ENCODE assay signal across 8 cellular contexts in genomic region chr2:113754989-113755689, GRCh38. TPM values are rescaled to one million over a fixed set of nuclear protein-coding genes. Genes with fewer than 3 reads are reported as not detected.
DNase-seq lines count a peak whose midpoint lies in the region; ATAC-seq and TF ChIP-seq lines count a peak whose summit lies in the region.

No MANE protein-coding gene starts in this region.

- no peak overlapping the region for H4K8ac ChIP-seq in trophoblast cell (ENCODE audit: low read depth, low read length)

- H3K27ac ChIP-seq in Peyer's patch (peak overlapping the region in 3 of 4 donors; percentile 94 to 99 (median 94)), esophagus squamous epithelium (peak overlapping the region; percentile 97 to 98 (median 97)), trophoblast cell (ENCODE audit: low read depth, low read length) (no peak overlapping the region)

- no peak overlapping the region for H3K18ac ChIP-seq in trophoblast cell (ENCODE audit: low read length)

- no peak overlapping the region for H2BK12ac ChIP-seq in trophoblast cell (ENCODE audit: low read length)

- H2AK5ac ChIP-seq in trophoblast cell (ENCODE audit: low read length) = no peak overlapping the region

- H3K27me3 ChIP-seq in Peyer's patch = no peaks in the 10 kb centered on the region
- no peaks in the 10 kb centered on the region for H3K27me3 ChIP-seq in esophagus squamous epithelium
- H3K27me3 ChIP-seq in trophoblast cell (ENCODE audit: insufficient read depth, low read length) = no peaks in the 10 kb centered on the region

- H3K9ac ChIP-seq in trophoblast cell (ENCODE audit: low read length) = no peak overlapping the region

- H3K23ac ChIP-seq in trophoblast cell (ENCODE audit: low read length) = no peak overlapping the region

- no peak overlapping the region for H3K14ac ChIP-seq in trophoblast cell (ENCODE audit: low read length)

- TF ChIP-seq CTCF in Peyer's patch (IDR thresholded peaks at IDR 0.05) (no peak), esophagus squamous epithelium (IDR thresholded peaks at IDR 0.05) (no peak)

- DNase-seq in DMS79 treated with DMSO at 0.1 percent for 48 hours (lab: John Stamatoyannopoulos, UW) (peak; percentile 47), DMS79 (lab: John Stamatoyannopoulos, UW) (no peak), Peyer's patch (no peak), esophagus squamous epithelium (lab: John Stamatoyannopoulos, UW) (no peak), trophoblast cell (peak in 1 of 2 donors; percentile 45)

- peaks cover 6% of the 10 kb centered on the region for H3K79me2 ChIP-seq in trophoblast cell (ENCODE audit: control insufficient read depth, insufficient read depth, low read length, poor library complexity)

- intact Hi-C loops in esophagus squamous epithelium (cut with DNase I) = no loop called here

- H3K9me3 ChIP-seq in Peyer's patch (no peaks in the 10 kb centered on the region), esophagus squamous epithelium (no peaks in the 10 kb centered on the region), trophoblast cell (ENCODE audit: insufficient read depth, low read depth, low read length) (no peaks in the 10 kb centered on the region)

- TF ChIP-seq POLR2A in Peyer's patch (IDR thresholded peaks at IDR 0.05) = peak in 1 of 2 donors; percentile 26
- TF ChIP-seq POLR2A in esophagus squamous epithelium (IDR thresholded peaks at IDR 0.05) = no peak

- H3K4me3 ChIP-seq in Peyer's patch = peak overlapping the region; percentile 87 to 100 (median 89)
- peak overlapping the region; percentile 89 to 95 (median 94) for H3K4me3 ChIP-seq in esophagus squamous epithelium
- no peak overlapping the region for H3K4me3 ChIP-seq in trophoblast cell (ENCODE audit: low read depth, low read length)

- H3K4me1 ChIP-seq in Peyer's patch (peaks cover 0 to 4% (median 0%) of the 10 kb centered on the region in 4 donors), esophagus squamous epithelium (peaks cover 3 to 28% (median 16%) of the 10 kb centered on the region in 3 donors), trophoblast cell (ENCODE audit: control insufficient read depth in 1 of 2, insufficient read depth in 2 of 2, low read length in 2 of 2) (no peaks in the 10 kb centered on the region)

- no peak overlapping the region for H2AFZ ChIP-seq in trophoblast cell (ENCODE audit: insufficient read depth, low read length, poor library complexity)

- H2BK120ac ChIP-seq in trophoblast cell (ENCODE audit: insufficient read depth, low read length, poor library complexity) = no peak overlapping the region

- H3K4me2 ChIP-seq in trophoblast cell (ENCODE audit: low read length) = peak overlapping the region; percentile 72

- no peak overlapping the region for H3K4ac ChIP-seq in trophoblast cell (ENCODE audit: low read depth, low read length)

- H4K91ac ChIP-seq in trophoblast cell (ENCODE audit: low read depth, low read length) = no peak overlapping the region

- H2BK5ac ChIP-seq in trophoblast cell (ENCODE audit: low read depth, low read length, poor library complexity) = no peak overlapping the region

- no peak overlapping the region for H4K12ac ChIP-seq in trophoblast cell (ENCODE audit: low read depth, low read length)

- no peak for ATAC-seq in HG03025 (IDR thresholded peaks at IDR 0.05; ENCODE audit: low FRiP score, unreplicated experiment)
- no peak for ATAC-seq in GM19455 (IDR thresholded peaks at IDR 0.05; ENCODE audit: unreplicated experiment)
- ATAC-seq in GM21381 (IDR thresholded peaks at IDR 0.05; ENCODE audit: unreplicated experiment) = no peak

- H3K36me3 ChIP-seq in Peyer's patch = peaks cover 0 to 4% (median 0%) of the 10 kb centered on the region in 3 donors
- H3K36me3 ChIP-seq in esophagus squamous epithelium = peaks cover 0 to 25% (median 0%) of the 10 kb centered on the region in 3 donors
- H3K36me3 ChIP-seq in trophoblast cell (ENCODE audit: control insufficient read depth in 1 of 2, insufficient read depth in 2 of 2, low read length in 2 of 2) = peaks cover 4 to 8% of the 10 kb centered on the region in 2 experiments

- 11 to 12% methylated on average over 10 of the region's 10 CpGs for WGBS in esophagus squamous epithelium, 2 donors
- WGBS in trophoblast cell (ENCODE audit: extremely low coverage, insufficient coverage, insufficient read length) = no CpG with 5 or more reads among the region's 10 CpGs

- peaks cover 8% of the 10 kb centered on the region for H3K79me1 ChIP-seq in trophoblast cell (ENCODE audit: low read length)

RNA-seq across cellular contexts. Expression of gene SLC35F5, which starts 1.3 kb away (rescaled TPM):
- total RNA-seq in Peyer's patch = 100 to 1,000 TPM in 3 of 4 donors, 10 to 100 TPM in 1; 49.5 to 211 (median 153) TPM
- 10 to 100 TPM; 43.9 to 75.3 (median 58.0) TPM for total RNA-seq in esophagus squamous epithelium
- polyA plus RNA-seq in trophoblast cell (2013) = 26.0 and 28.2 TPM in 2 replicates
